Comparison of ENCODE assay signal across 8 cellular contexts in the genomic region with DNA sequence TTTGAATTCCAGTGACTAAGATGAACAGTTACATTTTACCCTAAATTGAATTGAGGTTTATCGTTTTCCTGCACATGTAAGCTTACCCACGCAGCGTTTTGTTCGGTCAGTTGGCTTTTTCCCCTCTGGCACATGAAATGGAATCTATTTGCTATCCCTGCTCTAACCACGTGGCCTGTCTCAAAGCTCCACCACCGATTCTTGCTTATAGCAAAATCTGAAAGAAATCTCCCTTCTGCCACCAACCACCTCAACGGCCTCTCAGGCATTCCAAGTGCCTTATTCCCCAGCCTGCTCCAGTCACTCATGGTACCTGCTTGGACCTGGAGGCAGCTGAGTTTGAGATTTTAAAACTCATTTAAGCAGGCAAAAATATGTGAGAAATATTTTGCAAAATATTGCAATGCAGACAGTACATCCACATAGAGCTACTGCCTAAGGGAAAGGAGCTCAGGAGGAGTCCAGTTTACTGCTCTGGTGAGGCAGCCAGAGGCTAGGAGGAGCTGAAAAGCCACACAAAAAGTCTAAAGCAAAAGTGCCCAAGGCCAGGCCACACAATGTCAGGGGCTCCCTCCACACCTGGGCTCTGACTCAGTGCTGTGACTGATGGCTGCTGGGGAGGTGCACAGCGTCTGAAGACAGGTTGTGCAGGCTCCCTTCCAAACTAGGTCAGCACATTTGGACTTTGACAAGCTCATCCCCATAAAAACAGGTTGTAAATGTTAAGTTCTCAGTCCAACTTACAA. TPM values are rescaled to one million over a fixed set of nuclear protein-coding genes. Genes with fewer than 3 reads are reported as not detected.
A peak's percentile ranks its signal among the peaks of the same experiment; 100 is the strongest.
DNase-seq lines count a peak whose midpoint lies in the region; ATAC-seq and TF ChIP-seq lines count a peak whose summit lies in the region.

No MANE protein-coding gene starts in this region.

- no peaks in the 10 kb centered on the region for H3K36me3 Mint-ChIP-seq in nephron (ENCODE audit: low read depth)

- no peaks in the 10 kb centered on the region for H3K9me3 Mint-ChIP-seq in nephron

- ATAC-seq in HG03354 (IDR thresholded peaks at IDR 0.05; ENCODE audit: poor library complexity, severe bottlenecking, unreplicated experiment) (no peak), GM19324 (IDR thresholded peaks at IDR 0.05; ENCODE audit: low FRiP score, unreplicated experiment) (no peak)

- TF ChIP-seq CTCF in nephron (IDR thresholded peaks at IDR 0.05; ENCODE audit: unreplicated experiment in 3 of 3): no peak

- peaks cover 50% of the 10 kb centered on the region for H3K4me1 Mint-ChIP-seq in nephron

- DNase-seq in ELF-1 (ENCODE audit: low read depth, low spot score) (peak; percentile 92), SK-N-DZ (ENCODE audit: low spot score) (peak; percentile 45), NCI-H1930 (lab: John Stamatoyannopoulos, UW) (no peak)
- DNase-seq in activated effector memory CD4-positive, alpha-beta T cell treated with Interleukin-2 at 50 U/mL for 16 hours: no peak

- no peaks in the 10 kb centered on the region for H3K27me3 Mint-ChIP-seq in nephron (ENCODE audit: low read depth)

- H3K27ac ChIP-seq in esophagus (ENCODE audit: low read depth in 2 of 2, low read length in 1 of 2): peak overlapping the region; percentile 60 to 85

- peak overlapping the region in 1 of 3 experiments; percentile 8 for H3K4me3 Mint-ChIP-seq in nephron

- H3K36me3 ChIP-seq in esophagus (ENCODE audit: control insufficient read depth in 2 of 2, insufficient read depth in 2 of 2, low read length in 1 of 2): no peaks in the 10 kb centered on the region

- H3K27me3 ChIP-seq in esophagus (ENCODE audit: control insufficient read depth in 1 of 2, insufficient read depth in 2 of 2, low read length in 2 of 2): no peaks in the 10 kb centered on the region

- 16% methylated on average over 8 of the region's 8 CpGs for WGBS in esophagus, 2 donors

- H3K4me3 ChIP-seq in esophagus (ENCODE audit: low read depth in 1 of 2, low read length in 2 of 2): no peak overlapping the region

- no peaks in the 10 kb centered on the region for H3K9me3 ChIP-seq in esophagus (ENCODE audit: control insufficient read depth in 2 of 2, insufficient read depth in 1 of 2, low read depth in 1 of 2, low read length in 1 of 2)

- H3K27ac Mint-ChIP-seq in nephron: peak overlapping the region; percentile 61 to 78 (median 77)

- peaks cover 5 to 6% of the 10 kb centered on the region in 2 donors for H3K4me1 ChIP-seq in esophagus (ENCODE audit: control insufficient read depth in 2 of 2, insufficient read depth in 2 of 2, low read length in 1 of 2)

RNA-seq across cellular contexts. Expression of gene ARHGAP17, which starts 26.4 kb away (rescaled TPM):
- polyA plus RNA-seq in SK-N-DZ (2014; cell fraction: cytosol; rRNA removed): 21.4 and 32.6 TPM in 2 replicates
- 31.4 and 47.1 TPM in 2 replicates for polyA plus RNA-seq in SK-N-DZ (2014; cell fraction: nucleus; rRNA removed)
- 10 to 100 TPM; 21.7 to 25.0 TPM for polyA plus RNA-seq in esophagus

Comparison
In these comparisons a context has a peak if more than half of its experiments do, and no peak if none do; other contexts are left out.
1. DNase-seq: peak in ELF-1 (single experiment) and SK-N-DZ (single experiment); none in activated effector memory CD4-positive, alpha-beta T cell treated with Interleukin-2 at 50 U/mL for 16 hours (single experiment) and NCI-H1930 (0 of 2).